8 cellular contexts compared by ENCODE assay signal in the genomic region with DNA sequence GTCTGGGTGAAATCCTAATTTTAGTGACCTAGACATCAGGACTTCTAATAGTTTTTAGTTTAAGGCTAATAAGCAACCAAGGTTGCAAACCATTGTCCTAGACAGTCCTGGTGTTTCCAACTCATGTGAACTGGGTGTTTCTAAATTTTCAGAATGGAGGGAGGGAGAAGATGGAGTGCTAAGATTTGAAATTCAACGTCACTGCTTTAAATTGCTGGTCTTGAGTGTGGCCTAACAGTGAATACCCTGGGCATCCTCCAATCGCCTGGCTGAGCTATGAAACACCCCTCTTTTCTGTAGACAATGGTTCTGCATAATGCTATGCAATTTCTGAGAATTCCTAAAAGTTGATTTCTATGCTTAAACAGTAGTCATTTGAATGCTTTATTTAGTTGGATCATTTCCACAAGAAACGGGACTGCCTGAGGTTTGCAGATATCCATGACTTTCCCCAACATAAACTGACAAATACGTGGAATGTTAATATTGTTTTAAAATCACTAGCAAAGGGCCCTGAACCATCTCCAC. TPM values are rescaled to one million over a fixed set of nuclear protein-coding genes. Genes with fewer than 3 reads are reported as not detected.
A peak's percentile ranks its signal among the peaks of the same experiment; 100 is the strongest.
DNase-seq lines count a peak whose midpoint lies in the region; ATAC-seq and TF ChIP-seq lines count a peak whose summit lies in the region.

No MANE protein-coding gene starts in this region.

- CTCF ChIA-PET in CD4-positive, alpha-beta T cell (lab: Charles Lee): interaction anchor here (1.0 to 1.5 kb wide), 2 partner anchors 29 to 54 kb away, joined by 3 to 5 read pairs; no protein-coding TSS in a partner anchor

- H3K9me3 ChIP-seq in CD4-positive, alpha-beta T cell (ENCODE audit: control insufficient read depth, low read length): no peaks in the 10 kb centered on the region
- H3K9me3 ChIP-seq in left ventricle myocardium inferior (replicated peaks): no peaks in the 10 kb centered on the region

- H3K4me1 Mint-ChIP-seq in CD4-positive, alpha-beta T cell (ENCODE audit: low read depth): peaks cover 58% of the 10 kb centered on the region
- peaks cover 35% of the 10 kb centered on the region for H3K4me1 Mint-ChIP-seq in activated T-helper 17 cell treated with anti-CD3 and anti-CD28 coated beads, Interleukin-2, amount 50 U/mL, for 72 hours
- H3K4me1 Mint-ChIP-seq in progenitor cell of endocrine pancreas (ENCODE audit: low read depth): peaks cover 43% of the 10 kb centered on the region

- intact Hi-C loops in CD4-positive, alpha-beta T cell (cut with DNase I, micrococcal nuclease): loop anchor here (5.0 to 10.0 kb wide), 5 partner anchors 101 to 1999 kb away; a partner anchor contains a TSS
- intact Hi-C loops in left ventricle myocardium inferior (cut with micrococcal nuclease): no loop called here

- DNase-seq in CD4-positive, alpha-beta T cell: no peak
- peak; percentile 19 for DNase-seq in LoVo (ENCODE audit: low spot score)
- DNase-seq in left ventricle myocardium inferior: no peak
- DNase-seq in progenitor cell of endocrine pancreas (ENCODE audit: low spot score, unreplicated experiment): no peak
- no peak for DNase-seq in NCI-H2107 (lab: John Stamatoyannopoulos, UW)

- H3K9me3 Mint-ChIP-seq in CD4-positive, alpha-beta T cell: no peaks in the 10 kb centered on the region
- no peaks in the 10 kb centered on the region for H3K9me3 Mint-ChIP-seq in activated T-helper 17 cell treated with anti-CD3 and anti-CD28 coated beads, Interleukin-2, amount 50 U/mL, for 72 hours
- H3K9me3 Mint-ChIP-seq in progenitor cell of endocrine pancreas (ENCODE audit: low read depth): no peaks in the 10 kb centered on the region

- H3K36me3 Mint-ChIP-seq in CD4-positive, alpha-beta T cell (ENCODE audit: low read depth): peaks cover 7% of the 10 kb centered on the region
- H3K36me3 Mint-ChIP-seq in activated T-helper 17 cell treated with anti-CD3 and anti-CD28 coated beads, Interleukin-2, amount 50 U/mL, for 72 hours (ENCODE audit: low read depth): peaks cover 5% of the 10 kb centered on the region
- H3K36me3 Mint-ChIP-seq in progenitor cell of endocrine pancreas (ENCODE audit: insufficient read depth): no peaks in the 10 kb centered on the region

- peak overlapping the region; percentile 82 for H3K4me3 ChIP-seq in left ventricle myocardium inferior

- peak overlapping the region; percentile 90 for H3K27ac Mint-ChIP-seq in CD4-positive, alpha-beta T cell
- peak overlapping the region; percentile 96 for H3K27ac Mint-ChIP-seq in activated T-helper 17 cell treated with anti-CD3 and anti-CD28 coated beads, Interleukin-2, amount 50 U/mL, for 72 hours
- peak overlapping the region; percentile 99 for H3K27ac Mint-ChIP-seq in progenitor cell of endocrine pancreas

- no peak for TF ChIP-seq CTCF in CD4-positive, alpha-beta T cell (IDR thresholded peaks at IDR 0.05)
- TF ChIP-seq CTCF in left ventricle myocardium inferior (IDR thresholded peaks at IDR 0.05; ENCODE audit: borderline replicate concordance) (no peak), progenitor cell of endocrine pancreas (IDR thresholded peaks at IDR 0.05; ENCODE audit: unreplicated experiment) (no peak)

- POLR2A ChIA-PET in CD4-positive, alpha-beta T cell (lab: Charles Lee): interaction anchor here (0.6 to 4.0 kb wide), 4 partner anchors 28 to 651 kb away, joined by 3 to 42 read pairs (median 10); a partner anchor contains a TSS

- no peaks in the 10 kb centered on the region for H3K27me3 ChIP-seq in CD4-positive, alpha-beta T cell (ENCODE audit: control insufficient read depth, insufficient read depth, low read length)
- H3K27me3 ChIP-seq in left ventricle myocardium inferior (ENCODE audit: low read depth): no peaks in the 10 kb centered on the region

- no peaks in the 10 kb centered on the region for H3K36me3 ChIP-seq in left ventricle myocardium inferior

- no peak for ATAC-seq in CD4-positive, alpha-beta T cell (ENCODE audit: poor library complexity)
- ATAC-seq in GM19455 (IDR thresholded peaks at IDR 0.05; ENCODE audit: unreplicated experiment) (peak; percentile 21), GM19023 (IDR thresholded peaks at IDR 0.05; ENCODE audit: unreplicated experiment) (no peak)
- no peak for ATAC-seq in activated T-helper 17 cell treated with anti-CD3 and anti-CD28 coated beads, Interleukin-2, amount 50 U/mL, for 72 hours (replicated peaks)

- peak overlapping the region; percentile 95 for H3K4me3 Mint-ChIP-seq in CD4-positive, alpha-beta T cell
- H3K4me3 Mint-ChIP-seq in activated T-helper 17 cell treated with anti-CD3 and anti-CD28 coated beads, Interleukin-2, amount 50 U/mL, for 72 hours: peak overlapping the region; percentile 99
- peak overlapping the region; percentile 97 for H3K4me3 Mint-ChIP-seq in progenitor cell of endocrine pancreas (ENCODE audit: low read depth)

- no peak overlapping the region for H3K27ac ChIP-seq in CD4-positive, alpha-beta T cell (ENCODE audit: low read depth, low read length)
- peak overlapping the region; percentile 99 for H3K27ac ChIP-seq in left ventricle myocardium inferior (replicated peaks)

- peaks cover 67% of the 10 kb centered on the region for H3K4me1 ChIP-seq in left ventricle myocardium inferior

- no peaks in the 10 kb centered on the region for H3K27me3 Mint-ChIP-seq in CD4-positive, alpha-beta T cell
- H3K27me3 Mint-ChIP-seq in activated T-helper 17 cell treated with anti-CD3 and anti-CD28 coated beads, Interleukin-2, amount 50 U/mL, for 72 hours: no peaks in the 10 kb centered on the region
- H3K27me3 Mint-ChIP-seq in progenitor cell of endocrine pancreas: no peaks in the 10 kb centered on the region

RNA-seq across cellular contexts. Expression of a gene that starts 1.2 kb away (rescaled TPM):
- total RNA-seq in CD4-positive, alpha-beta T cell: 10 to 100 TPM; 60.1 to 62.5 TPM
- total RNA-seq in activated T-helper 17 cell treated with anti-CD3 and anti-CD28 coated beads, Interleukin-2, amount 50 U/mL, for 72 hours: 10 to 100 TPM; 22.4 to 26.3 TPM
- total RNA-seq in left ventricle myocardium inferior: 91.6 TPM
- total RNA-seq in progenitor cell of endocrine pancreas: 66.9 and 72.1 TPM in 2 replicates

RNA-seq across cellular contexts. Expression of a gene that starts 27.7 kb away (rescaled TPM):
- total RNA-seq in CD4-positive, alpha-beta T cell: 10 to 100 TPM; 18.5 to 22.1 TPM
- 10 to 100 TPM in 1 of 2 donors, 1 to 10 TPM in 1; 9.2 to 10.3 TPM for total RNA-seq in activated T-helper 17 cell treated with anti-CD3 and anti-CD28 coated beads, Interleukin-2, amount 50 U/mL, for 72 hours
- total RNA-seq in left ventricle myocardium inferior (29.1 TPM), progenitor cell of endocrine pancreas (29.0 and 31.4 TPM in 2 replicates)

RNA-seq across cellular contexts. Expression of a gene that starts 48.9 kb away (rescaled TPM):
- 1 to 10 TPM; 1.0 to 1.2 TPM for total RNA-seq in CD4-positive, alpha-beta T cell
- total RNA-seq in activated T-helper 17 cell treated with anti-CD3 and anti-CD28 coated beads, Interleukin-2, amount 50 U/mL, for 72 hours: under 1 TPM; 0.32 to 0.58 TPM
- 2.7 TPM for total RNA-seq in left ventricle myocardium inferior
- 0.38 TPM in 1 of 2 replicates, not detected in the other for total RNA-seq in progenitor cell of endocrine pancreas
